In genomic region chrX:71098302-71098701, GRCh38 we compare ENCODE assay signal across 8 cellular contexts. TPM values are rescaled to one million over a fixed set of nuclear protein-coding genes. Genes with fewer than 3 reads are reported as not detected.
DNase-seq lines count a peak whose midpoint lies in the region; ATAC-seq and TF ChIP-seq lines count a peak whose summit lies in the region.

No MANE protein-coding gene starts in this region.

- peak; percentile 42 for TF ChIP-seq CTCF in AG09319 (IDR thresholded peaks at IDR 0.05; ENCODE audit: low read depth, low read length)
- peak; percentile 67 for TF ChIP-seq CTCF in neutrophil (IDR thresholded peaks at IDR 0.05)

- peak overlapping the region; percentile 5 for H3K27ac ChIP-seq in neutrophil

- H3K4me1 ChIP-seq in neutrophil (ENCODE audit: control insufficient read depth in 1 of 2, insufficient read depth in 1 of 2, low read depth in 1 of 2, low read length in 1 of 2) = peaks cover 32 to 37% of the 10 kb centered on the region in 2 experiments

- H3K36me3 ChIP-seq in neutrophil = peaks cover 18% of the 10 kb centered on the region

- ATAC-seq in GM18868 (IDR thresholded peaks at IDR 0.05; ENCODE audit: unreplicated experiment) = peak; percentile 47

- H3K9me3 ChIP-seq in neutrophil = no peaks in the 10 kb centered on the region

- no peaks in the 10 kb centered on the region for H3K27me3 ChIP-seq in neutrophil

- H3K4me3 ChIP-seq in neutrophil (ENCODE audit: low read depth in 1 of 2, low read length in 1 of 2) = peak overlapping the region; percentile 5 to 68

- DNase-seq in AG09319 (ENCODE audit: extremely low read depth, low read depth) (no peak), NOMO-1 (lab: John Stamatoyannopoulos, UW; ENCODE audit: unreplicated experiment in 2 of 2) (peak; percentile 65 to 69), activated T-cell treated with anti-CD3 and anti-CD28 coated beads for 1 hour (ENCODE audit: low read depth) (peak; percentile 80), fibroblast of gingiva (ENCODE audit: low read depth) (peak; percentile 10), ureter (ENCODE audit: low spot score) (peak; percentile 58), NCI-H2081 treated with DMSO at 0.1 percent for 48 hours (lab: John Stamatoyannopoulos, UW) (no peak)

RNA-seq across cellular contexts. Expression of gene FOXO4, which starts 2.7 kb away (rescaled TPM):
- total RNA-seq in ureter = 18.9 TPM

RNA-seq across cellular contexts. Expression of gene CXorf65, which starts 8.2 kb away (rescaled TPM):
- total RNA-seq in ureter = not detected

RNA-seq across cellular contexts. Expression of gene IL2RG, which starts 13.1 kb away (rescaled TPM):
- total RNA-seq in ureter = 5.6 TPM

RNA-seq across cellular contexts. Expression of gene MED12, which starts 20.1 kb away (rescaled TPM):
- total RNA-seq in ureter = 71.4 TPM

RNA-seq across cellular contexts. Expression of gene SNX12, which starts 30.2 kb away (rescaled TPM):
- 82.4 TPM for total RNA-seq in ureter

Comparison
In these comparisons a context has a peak if more than half of its experiments do, and no peak if none do; other contexts are left out.
1. DNase-seq: peak in NOMO-1 (2 of 2), activated T-cell treated with anti-CD3 and anti-CD28 coated beads for 1 hour (single experiment), fibroblast of gingiva (single experiment) and ureter (single experiment); none in AG09319 (single experiment) and NCI-H2081 treated with DMSO at 0.1 percent for 48 hours (single experiment).